8 cellular contexts compared by ENCODE assay signal in genomic region chr1:23916209-23917131, GRCh38. TPM values are rescaled to one million over a fixed set of nuclear protein-coding genes. Genes with fewer than 3 reads are reported as not detected.
DNase-seq lines count a peak whose midpoint lies in the region; ATAC-seq, FAIRE-seq and TF ChIP-seq lines count a peak whose summit lies in the region.

No MANE protein-coding gene starts in this region.

- peak; percentile 54 for ATAC-seq in GM18519 (IDR thresholded peaks at IDR 0.05; ENCODE audit: low FRiP score, unreplicated experiment)
- ATAC-seq in heart left ventricle, result peak; percentile 69 to 85 (median 79)

- no peak overlapping the region for H3K27ac Mint-ChIP-seq in activated naive CD4-positive, alpha-beta T cell treated with anti-CD3 and anti-CD28 coated beads for 36 hours

- no peak for TF ChIP-seq POLR2A in heart left ventricle (IDR thresholded peaks at IDR 0.05)

- H3K4me3 Mint-ChIP-seq in activated naive CD4-positive, alpha-beta T cell treated with anti-CD3 and anti-CD28 coated beads for 36 hours, result no peak overlapping the region

- H3K36me3 ChIP-seq in heart left ventricle, result no peaks in the 10 kb centered on the region

- FAIRE-seq in RCC 7860 (lab: Jason Lieb, UNC), result no peak

- no peaks in the 10 kb centered on the region for H3K9me3 ChIP-seq in heart left ventricle

- WGBS in heart left ventricle, 4 donors, result 45 to 55% (median 50%) methylated on average over 12 of the region's 12 CpGs

- CTCF ChIA-PET in activated naive CD4-positive, alpha-beta T cell treated with anti-CD3 and anti-CD28 coated beads for 36 hours (lab: Charles Lee), result interaction anchor here (0.6 to 2.6 kb wide), 19 partner anchors 9 to 267 kb away, joined by 3 to 31 read pairs (median 4); partner anchors contain the start of gene PITHD1

- peak; percentile 76 for DNase-seq in AG20443 (ENCODE audit: low spot score)
- DNase-seq in HS-27A (ENCODE audit: low read depth), result peak; percentile 9
- peak; percentile 83 for DNase-seq in RCC 7860 (ENCODE audit: low spot score)
- DNase-seq in activated naive CD4-positive, alpha-beta T cell treated with anti-CD3 and anti-CD28 coated beads for 36 hours, result peak; percentile 76
- DNase-seq in heart left ventricle, result peak; percentile 51 to 71 (median 68)
- DNase-seq in renal cortical epithelial cell (ENCODE audit: low read depth), result peak; percentile 72
- no peak for DNase-seq in occipital lobe (lab: John Stamatoyannopoulos, UW)

- H3K4me1 Mint-ChIP-seq in activated naive CD4-positive, alpha-beta T cell treated with anti-CD3 and anti-CD28 coated beads for 36 hours (ENCODE audit: low read depth), result peaks cover 19% of the 10 kb centered on the region

- H3K4me1 ChIP-seq in heart left ventricle, result peaks cover 0 to 48% (median 6%) of the 10 kb centered on the region in 12 donors

- H3K27ac ChIP-seq in heart left ventricle, result peak overlapping the region in 1 of 12 donors; percentile 64

- no peaks in the 10 kb centered on the region for H3K27me3 ChIP-seq in heart left ventricle

- intact Hi-C loops in activated naive CD4-positive, alpha-beta T cell treated with anti-CD3 and anti-CD28 coated beads for 36 hours (cut with micrococcal nuclease), result loop anchor here (1.0 to 2.0 kb wide), 3 partner anchors 48 to 144 kb away; partner anchors contain the start of gene FUCA1
- intact Hi-C loops in heart left ventricle (cut with DNase I), result loop anchor here in 8 of 10 donors (2.0 to 10.0 kb wide), 8 partner anchors 48 to 144 kb away; partner anchors contain the start of genes FUCA1 (in 2 of the 8) and PITHD1 (in 1 of the 8)

- peak; percentile 24 to 68 (median 56) for TF ChIP-seq CTCF in heart left ventricle (IDR thresholded peaks at IDR 0.05)

- H3K27me3 Mint-ChIP-seq in activated naive CD4-positive, alpha-beta T cell treated with anti-CD3 and anti-CD28 coated beads for 36 hours (ENCODE audit: low read depth), result no peaks in the 10 kb centered on the region

- no peak overlapping the region for H3K4me3 ChIP-seq in heart left ventricle

- no peaks in the 10 kb centered on the region for H3K9me3 Mint-ChIP-seq in activated naive CD4-positive, alpha-beta T cell treated with anti-CD3 and anti-CD28 coated beads for 36 hours

- H3K36me3 Mint-ChIP-seq in activated naive CD4-positive, alpha-beta T cell treated with anti-CD3 and anti-CD28 coated beads for 36 hours (ENCODE audit: low read depth), result no peaks in the 10 kb centered on the region

RNA-seq across cellular contexts. Expression of gene CNR2, which starts 3.3 kb away (rescaled TPM):
- not detected for total RNA-seq in activated naive CD4-positive, alpha-beta T cell treated with anti-CD3 and anti-CD28 coated beads for 36 hours
- total RNA-seq in heart left ventricle, result under 1 TPM in 3 of 9 donors, not detected in 6; 0.07 to 0.13 (median 0.11) TPM
- under 1 TPM in 1 of 2 donors, not detected in 1; 0.01 TPM for polyA plus RNA-seq in heart left ventricle
- not detected in 2 replicates for total RNA-seq in renal cortical epithelial cell
- total RNA-seq in occipital lobe, result not detected

RNA-seq across cellular contexts. Expression of gene PNRC2, which starts 43.2 kb away (rescaled TPM):
- 100 to 1,000 TPM; 178 to 209 TPM for total RNA-seq in activated naive CD4-positive, alpha-beta T cell treated with anti-CD3 and anti-CD28 coated beads for 36 hours
- total RNA-seq in heart left ventricle (100 to 1,000 TPM in 4 of 9 donors, 10 to 100 TPM in 5; 67.7 to 137 (median 80.5) TPM), renal cortical epithelial cell (212 and 277 TPM in 2 replicates), occipital lobe (98.7 TPM)
- polyA plus RNA-seq in heart left ventricle, result 10 to 100 TPM; 64.1 to 88.8 TPM

RNA-seq across cellular contexts. Expression of gene FUCA1, which starts 48.4 kb away (rescaled TPM):
- 1 to 10 TPM; 4.9 to 5.2 TPM for total RNA-seq in activated naive CD4-positive, alpha-beta T cell treated with anti-CD3 and anti-CD28 coated beads for 36 hours
- 10 to 100 TPM; 12.8 to 54.2 (median 16.1) TPM for total RNA-seq in heart left ventricle
- polyA plus RNA-seq in heart left ventricle, result 10 to 100 TPM; 10.6 to 16.4 TPM
- total RNA-seq in renal cortical epithelial cell, result 153 and 245 TPM in 2 replicates
- total RNA-seq in occipital lobe, result 19.0 TPM
